16 cellular contexts compared by ENCODE assay signal in genomic region chr5:14821721-14822120, GRCh38. TPM values are rescaled to one million over a fixed set of nuclear protein-coding genes. Genes with fewer than 3 reads are reported as not detected.
A peak's percentile ranks its signal among the peaks of the same experiment; 100 is the strongest.
DNase-seq lines count a peak whose midpoint lies in the region; ATAC-seq and TF ChIP-seq lines count a peak whose summit lies in the region.
"Had no signal": no experiment of that assay in that cellular context is flagged by ENCODE, and none has a peak within 500 bp of the region (broad histone marks: within the 10 kb centered on the region; RNA-seq: fewer than 3 reads in every experiment).

No MANE protein-coding gene starts in this region.

- peaks cover 50% of the 10 kb centered on the region for H3K4me1 Mint-ChIP-seq in HFFc6 (ENCODE audit: low read depth)

- H4K20me1 ChIP-seq in smooth muscle cell (ENCODE audit: low read depth): no peaks in the 10 kb centered on the region

- H3K27me3 Mint-ChIP-seq in HFFc6 (ENCODE audit: insufficient read depth): peaks cover 2% of the 10 kb centered on the region

- no peaks in the 10 kb centered on the region for H3K27me3 ChIP-seq in endocrine pancreas (ENCODE audit: control insufficient read depth, insufficient read depth, low read length)
- no peaks in the 10 kb centered on the region for H3K27me3 ChIP-seq in smooth muscle cell (ENCODE audit: low read depth)

- H3K27ac Mint-ChIP-seq in HFFc6: 0 out of 2 replicates have a peak overlapping the region, but pooled peaks have one; percentile 21

- peak overlapping the region; percentile 49 for H3K4me2 ChIP-seq in smooth muscle cell

- H3K36me3 ChIP-seq in endocrine pancreas (ENCODE audit: control insufficient read depth, insufficient read depth, low read length) (no peaks in the 10 kb centered on the region), smooth muscle cell (ENCODE audit: low read depth) (no peaks in the 10 kb centered on the region)

- DNase-seq in HFFc6 (no peak), astrocyte of the spinal cord (ENCODE audit: low read depth, low spot score) (peak; percentile 35), smooth muscle cell (lab: John Stamatoyannopoulos, UW; ENCODE audit: unreplicated experiment) (no peak), DMS153 treated with DMSO at 0.1 percent for 48 hours (lab: John Stamatoyannopoulos, UW; ENCODE audit: unreplicated experiment) (no peak), omental fat pad (ENCODE audit: low spot score) (no peak)
- DNase-seq: Caco-2, DMS53, GM23248, NCI-H1436 treated with DMSO at 0.1 percent for 48 hours, NCI-H2081 treated with DMSO at 0.1 percent for 48 hours, NCI-H345, NCI-H748 treated with DMSO at 0.1 percent for 48 hours, PC-3 had no signal

- no peak for TF ChIP-seq CTCF in HFFc6 (IDR thresholded peaks at IDR 0.05)
- no peak for TF ChIP-seq CTCF in astrocyte of the spinal cord (IDR thresholded peaks at IDR 0.05; ENCODE audit: low read depth, low read length)
- no peak for TF ChIP-seq CTCF in smooth muscle cell (IDR thresholded peaks at IDR 0.05; ENCODE audit: borderline replicate concordance, insufficient read depth, poor library complexity, severe bottlenecking)
- TF ChIP-seq CTCF in omental fat pad (IDR thresholded peaks at IDR 0.05): no peak

- H3K4me3 ChIP-seq in astrocyte of the spinal cord (ENCODE audit: low read depth, low read length) (no peak overlapping the region), endocrine pancreas (ENCODE audit: control insufficient read depth, insufficient read depth, low read length) (peak overlapping the region; percentile 12), smooth muscle cell (no peak overlapping the region)
- H3K4me3 ChIP-seq: GM23248 had no signal

- peaks cover 5% of the 10 kb centered on the region for H3F3A ChIP-seq in smooth muscle cell (ENCODE audit: low read depth)

- H3K9me3 ChIP-seq in endocrine pancreas (ENCODE audit: control insufficient read depth, low read length): no peaks in the 10 kb centered on the region
- H3K9me3 ChIP-seq in smooth muscle cell (replicated peaks; ENCODE audit: low read depth): no peaks in the 10 kb centered on the region
- H3K9me3 ChIP-seq: Caco-2 had no signal

- no peaks in the 10 kb centered on the region for H3K79me2 ChIP-seq in smooth muscle cell (ENCODE audit: low read depth)

- no peak overlapping the region for H2AFZ ChIP-seq in smooth muscle cell (ENCODE audit: low read depth)
- H2AFZ ChIP-seq: GM23248 had no signal

- H3K4me1 ChIP-seq in endocrine pancreas (ENCODE audit: control insufficient read depth, insufficient read depth, low read length) (peaks cover 10% of the 10 kb centered on the region), smooth muscle cell (ENCODE audit: low read depth) (no peaks in the 10 kb centered on the region)
- H3K4me1 ChIP-seq: Caco-2 had no signal

- no peak overlapping the region for H3K9ac ChIP-seq in endocrine pancreas (ENCODE audit: control insufficient read depth, insufficient read depth, low read length)
- no peak overlapping the region for H3K9ac ChIP-seq in smooth muscle cell (ENCODE audit: low read depth)
- H3K9ac ChIP-seq: GM23248 had no signal

- no peaks in the 10 kb centered on the region; the same call in 1 of the 2 replicates for H3K36me3 Mint-ChIP-seq in HFFc6 (ENCODE audit: low read depth)

- ATAC-seq in GM18511 (IDR thresholded peaks at IDR 0.05; ENCODE audit: unreplicated experiment) (no peak), omental fat pad (ENCODE audit: low FRiP score) (no peak)
- ATAC-seq: PC-3 had no signal

- no peaks in the 10 kb centered on the region for H3K9me3 Mint-ChIP-seq in HFFc6

- H3K4me3 Mint-ChIP-seq in HFFc6: no peak overlapping the region

- peak overlapping the region; percentile 65 for H3K27ac ChIP-seq in smooth muscle cell (ENCODE audit: low read depth)
- H3K27ac ChIP-seq: C4-2B, GM23248 had no signal

- 39% methylated on average over 2 of the region's 2 CpGs for WGBS in smooth muscle cell (ENCODE audit: low lambda C conversion rate)

- in situ Hi-C loops in astrocyte of the spinal cord (cut with HindIII; ENCODE audit: low sequenced_read_pairs): no loop called here

RNA-seq across cellular contexts. Expression of gene ANKH, which starts 49.9 kb away (rescaled TPM):
- 10 to 100 TPM; 32.5 to 35.7 (median 33.0) TPM for total RNA-seq in HFFc6 (2021; fragmentation: NEBNext Ultra II Directional; extraction: Animal tissue kit (Norgen Biotek cat#: 25700))
- total RNA-seq in smooth muscle cell (37.3 and 48.0 TPM in 2 replicates), omental fat pad (10 to 100 TPM; 37.4 to 74.3 (median 39.2) TPM)
- 25.4 and 56.6 TPM in 2 replicates for polyA plus RNA-seq in smooth muscle cell
